In genomic region chr14:102026934-102027333, GRCh38 we compare ENCODE assay signal across 18 cellular contexts. TPM values are rescaled to one million over a fixed set of nuclear protein-coding genes. Genes with fewer than 3 reads are reported as not detected.
A peak's percentile ranks its signal among the peaks of the same experiment; 100 is the strongest.
DNase-seq lines count a peak whose midpoint lies in the region; ATAC-seq and TF ChIP-seq lines count a peak whose summit lies in the region.
"Had no signal": no experiment of that assay in that cellular context is flagged by ENCODE, and none has a peak within 500 bp of the region (broad histone marks: within the 10 kb centered on the region; RNA-seq: fewer than 3 reads in every experiment).

No MANE protein-coding gene starts in this region.

- H3K4me3 Mint-ChIP-seq in stimulated activated naive CD8-positive, alpha-beta T cell treated with anti-CD3 and anti-CD28 coated beads, Interleukin-15, amount 100 ng/mL, for 72 hours = no peak overlapping the region
- H3K4me3 Mint-ChIP-seq in T-helper 17 cell = peak overlapping the region; percentile 19
- H3K4me3 Mint-ChIP-seq: endodermal cell had no signal

- no peaks in the 10 kb centered on the region for H3K9me3 ChIP-seq in T-helper 17 cell (ENCODE audit: control insufficient read depth, low read length, poor library complexity, severe bottlenecking)
- H3K9me3 ChIP-seq: lower lobe of right lung, right atrium auricular region, thyroid gland had no signal

- peak overlapping the region; percentile 21 to 85 for H3K27ac Mint-ChIP-seq in stimulated activated naive CD8-positive, alpha-beta T cell treated with anti-CD3 and anti-CD28 coated beads, Interleukin-15, amount 100 ng/mL, for 72 hours
- H3K27ac Mint-ChIP-seq in T-helper 17 cell = no peak overlapping the region
- H3K27ac Mint-ChIP-seq: endodermal cell had no signal

- TF ChIP-seq CTCF in epithelial cell of esophagus (IDR thresholded peaks at IDR 0.05; ENCODE audit: insufficient read depth, low read depth, low read length, missing control alignments) = no peak

- H3K4me3 ChIP-seq in epithelial cell of esophagus (ENCODE audit: low read length) = no peak overlapping the region
- H3K4me3 ChIP-seq: K562, lower lobe of right lung, right atrium auricular region, thyroid gland had no signal

- no peak for DNase-seq in stimulated activated naive CD8-positive, alpha-beta T cell treated with anti-CD3 and anti-CD28 coated beads, Interleukin-15, amount 100 ng/mL, for 72 hours
- DNase-seq in stimulated activated naive CD8-positive, alpha-beta T cell treated with anti-CD3 and anti-CD28 coated beads, Interleukin-15, Interleukin-2, amounts not matched to agents 100 U/mL and 50 U/mL, for 24 hours = no peak
- no peak for DNase-seq in T-helper 17 cell
- DNase-seq in epithelial cell of esophagus (ENCODE audit: low read depth) = peak; percentile 66
- DNase-seq in COR-L47 (lab: John Stamatoyannopoulos, UW) = no peak
- DNase-seq in NCI-H2029 treated with DMSO at 0.1 percent for 48 hours (lab: John Stamatoyannopoulos, UW) = no peak
- DNase-seq: activated effector memory CD4-positive, alpha-beta T cell treated with Interleukin-2 at 50 U/mL for 16 hours; endodermal cell; NCI-H2081; NCI-H446 treated with DMSO at 0.1 percent for 48 hours; occipital lobe; stimulated activated CD4-positive, alpha-beta T cell treated with anti-CD3 and anti-CD28 coated beads, Interleukin-15, amount 100 ng/mL, for 24 hours; thyroid gland had no signal

- no peak for ATAC-seq in stimulated activated naive CD8-positive, alpha-beta T cell treated with anti-CD3 and anti-CD28 coated beads, Interleukin-15, amount 100 ng/mL, for 72 hours
- ATAC-seq in stimulated activated naive CD8-positive, alpha-beta T cell treated with anti-CD3 and anti-CD28 coated beads, Interleukin-15, Interleukin-2, amounts not matched to agents 100 U/mL and 50 U/mL, for 24 hours = no peak
- no peak for ATAC-seq in T-helper 17 cell
- ATAC-seq in HG02970 (IDR thresholded peaks at IDR 0.05; ENCODE audit: low FRiP score, unreplicated experiment) = no peak
- ATAC-seq: K562, lower lobe of right lung, Right ventricle myocardium inferior had no signal

- H3K36me3 Mint-ChIP-seq in T-helper 17 cell (ENCODE audit: low read depth) = peaks cover 17% of the 10 kb centered on the region

- no peaks in the 10 kb centered on the region for H3K9me3 Mint-ChIP-seq in stimulated activated naive CD8-positive, alpha-beta T cell treated with anti-CD3 and anti-CD28 coated beads, Interleukin-15, amount 100 ng/mL, for 72 hours
- H3K9me3 Mint-ChIP-seq: endodermal cell had no signal

- H3K27me3 Mint-ChIP-seq in stimulated activated naive CD8-positive, alpha-beta T cell treated with anti-CD3 and anti-CD28 coated beads, Interleukin-15, amount 100 ng/mL, for 72 hours = no peaks in the 10 kb centered on the region
- no peaks in the 10 kb centered on the region for H3K27me3 Mint-ChIP-seq in T-helper 17 cell

- H3K4me1 Mint-ChIP-seq in stimulated activated naive CD8-positive, alpha-beta T cell treated with anti-CD3 and anti-CD28 coated beads, Interleukin-15, amount 100 ng/mL, for 72 hours = peaks cover 5% of the 10 kb centered on the region
- no peaks in the 10 kb centered on the region for H3K4me1 Mint-ChIP-seq in T-helper 17 cell

RNA-seq across cellular contexts. Expression of gene HSP90AA1, which starts 59.9 kb away (rescaled TPM):
- 100 to 1,000 TPM; 514 to 570 TPM for total RNA-seq in T-helper 17 cell
